ENCODE assay signal across 6 cellular contexts in the genomic region with DNA sequence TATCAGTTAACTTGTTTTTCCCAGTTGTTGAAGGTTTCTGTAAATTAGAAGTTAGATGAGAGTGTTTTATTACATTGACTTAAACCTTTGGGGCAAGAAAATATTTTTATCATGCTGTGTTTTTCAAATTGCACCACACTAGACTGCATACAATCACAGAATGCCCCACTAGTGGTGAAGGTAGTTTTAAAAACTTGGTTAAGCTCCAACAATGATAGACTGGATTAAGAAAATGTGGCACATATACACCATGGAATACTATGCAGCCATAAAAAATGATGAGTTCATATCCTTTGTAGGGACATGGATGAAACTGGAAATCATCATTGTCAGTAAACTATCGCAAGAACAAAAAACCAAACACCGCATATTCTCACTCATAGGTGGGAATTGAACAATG. TPM values are rescaled to one million over a fixed set of nuclear protein-coding genes. Genes with fewer than 3 reads are reported as not detected.
"Had no signal": no experiment of that assay in that cellular context is flagged by ENCODE, and none has a peak within 500 bp of the region (broad histone marks: within the 10 kb centered on the region; RNA-seq: fewer than 3 reads in every experiment).

No MANE protein-coding gene starts in this region.

RNA-seq across cellular contexts. Expression of a gene that starts 33.3 kb away (rescaled TPM):
- total RNA-seq: activated naive CD4-positive, alpha-beta T cell treated with anti-CD3 and anti-CD28 coated beads, Interleukin-2, amount 50 U/mL, for 72 hours; activated naive CD8-positive, alpha-beta T cell treated with anti-CD3 and anti-CD28 coated beads for 36 hours; activated naive CD8-positive, alpha-beta T cell treated with anti-CD3 and anti-CD28 coated beads, Interleukin-2, amount 10 ng/mL, durations not matched to agents 7 days and 5 days; activated T-helper 1 cell treated with anti-CD3 and anti-CD28 coated beads, Interleukin-12 subunit alpha, Interleukin-12 subunit beta, Interleukin-2, Interleukin-4 antibody, amounts not matched to agents 30 ng/mL and 10 ng/mL and 1 ng/mL, durations not matched to agents 14 hours and 24 hours and 36 hours; activated T-helper 17 cell treated with anti-CD3 and anti-CD28 coated beads, Interleukin-2, amount 50 U/mL, for 72 hours; activated T-helper 2 cell treated with anti-CD3 and anti-CD28 coated beads, Interferon-gamma antibody, Interleukin-2, Interleukin-4, amounts not matched to agents 10 μg/mL and 5 μg/mL and 100 μg/mL, durations not matched to agents 14 hours and 24 hours and 36 hours had no signal
